In the genomic region with DNA sequence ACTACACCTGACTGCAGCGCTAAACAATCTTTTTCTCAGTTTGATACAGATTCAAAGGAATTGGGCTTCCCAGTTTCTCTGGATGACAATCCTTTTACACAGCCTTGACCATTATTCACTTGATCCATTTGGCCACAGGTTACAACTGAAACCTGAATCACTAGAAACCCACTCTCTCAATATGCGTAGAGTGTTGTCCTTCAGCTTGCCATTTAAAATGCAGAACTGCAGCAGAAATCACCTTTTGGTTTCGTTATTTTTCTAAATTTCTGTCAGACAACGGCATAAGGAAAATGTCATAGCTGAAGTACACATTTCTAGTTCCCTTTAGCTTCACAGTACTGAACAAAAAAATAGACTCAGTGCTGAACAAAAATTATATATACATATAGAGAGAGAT, we compare ENCODE assay signal across 26 cellular contexts.
DNase-seq lines count a peak whose midpoint lies in the region; ATAC-seq, FAIRE-seq and TF ChIP-seq lines count a peak whose summit lies in the region.
"Had no signal": no experiment of that assay in that cellular context is flagged by ENCODE, and none has a peak within 500 bp of the region (broad histone marks: within the 10 kb centered on the region; RNA-seq: fewer than 3 reads in every experiment).

No MANE protein-coding gene starts in this region.

- no peaks in the 10 kb centered on the region for H3K27me3 Mint-ChIP-seq in activated CD4-positive, alpha-beta T cell treated with anti-CD3 and anti-CD28 coated beads for 36 hours
- H3K27me3 Mint-ChIP-seq: CD4-positive, alpha-beta T cell had no signal

- H3K4me2 ChIP-seq in OCI-LY3 (ENCODE audit: low read length) = peak overlapping the region; percentile 56
- H3K4me2 ChIP-seq: A549; BLaER1 treated with 17β-estradiol and CSF1 and Interleukin-3, amounts not matched to agents 10 nM and 100 nM had no signal

- H3K9me3 ChIP-seq in OCI-LY3 (ENCODE audit: insufficient read depth, low read length) = no peaks in the 10 kb centered on the region
- H3K9me3 ChIP-seq: A549; BE2C; BLaER1 treated with 17β-estradiol and CSF1 and Interleukin-3, amounts not matched to agents 10 nM and 100 nM had no signal

- TF ChIP-seq CTCF in OCI-LY3 (IDR thresholded peaks at IDR 0.05; ENCODE audit: low read depth, low read length) = no peak

- H3K4me3 ChIP-seq in OCI-LY3 (ENCODE audit: low read length) = peak overlapping the region; percentile 58
- H3K4me3 ChIP-seq: A549; BLaER1 treated with 17β-estradiol and CSF1 and Interleukin-3, amounts not matched to agents 10 nM and 100 nM; GM23248 had no signal

- FAIRE-seq in GM12892 (lab: Jason Lieb, UNC) = peak; percentile 73
- FAIRE-seq: A549, D721Med, GM18507, GM19239, H1 had no signal

- peak overlapping the region; percentile 11; the same call in 1 of the 2 replicates for H3K9ac ChIP-seq in OCI-LY3 (ENCODE audit: low read length)
- H3K9ac ChIP-seq: BLaER1 treated with 17β-estradiol and CSF1 and Interleukin-3, amounts not matched to agents 10 nM and 100 nM; GM23248 had no signal

- H3K27me3 ChIP-seq in OCI-LY3 (ENCODE audit: low read depth, low read length) = no peaks in the 10 kb centered on the region
- H3K27me3 ChIP-seq: BE2C; BLaER1 treated with 17β-estradiol and CSF1 and Interleukin-3, amounts not matched to agents 10 nM and 100 nM had no signal

- 0 out of 2 replicates have a peak overlapping the region, but pooled peaks have one; percentile 30 for H2AFZ ChIP-seq in OCI-LY3 (ENCODE audit: low read depth, low read length)
- H2AFZ ChIP-seq: GM23248 had no signal

- POLR2A ChIA-PET in activated CD4-positive, alpha-beta T cell treated with anti-CD3 and anti-CD28 coated beads for 36 hours (lab: Charles Lee) = no interaction called here

- H3K27ac ChIP-seq in OCI-LY3 (ENCODE audit: low read length) = no peak overlapping the region
- H3K27ac ChIP-seq: A549; BLaER1 treated with 17β-estradiol and CSF1 and Interleukin-3, amounts not matched to agents 10 nM and 100 nM; GM23248 had no signal

- ATAC-seq in HG02798 (IDR thresholded peaks at IDR 0.05; ENCODE audit: poor library complexity, unreplicated experiment) = peak; percentile 44
- no peak for ATAC-seq in activated CD4-positive, alpha-beta T cell treated with anti-CD3 and anti-CD28 coated beads for 36 hours
- ATAC-seq in GM18498 (IDR thresholded peaks at IDR 0.05; ENCODE audit: unreplicated experiment) = no peak
- ATAC-seq: A549 had no signal

- H3K36me3 ChIP-seq in OCI-LY3 (replicated peaks; ENCODE audit: low read depth, low read length) = no peaks in the 10 kb centered on the region
- H3K36me3 ChIP-seq: BE2C; BLaER1 treated with 17β-estradiol and CSF1 and Interleukin-3, amounts not matched to agents 10 nM and 100 nM had no signal

- no peak for TF ChIP-seq POLR2A in GM12892 (IDR thresholded peaks at IDR 0.05; ENCODE audit: low read depth, low read length)

- H4K20me1 ChIP-seq in OCI-LY3 (ENCODE audit: insufficient read depth, low read length) = no peaks in the 10 kb centered on the region
- H4K20me1 ChIP-seq: BLaER1 treated with 17β-estradiol and CSF1 and Interleukin-3, amounts not matched to agents 10 nM and 100 nM had no signal

- CTCF ChIA-PET in activated CD4-positive, alpha-beta T cell treated with anti-CD3 and anti-CD28 coated beads for 36 hours (lab: Charles Lee) = no interaction called here

- no peak overlapping the region for H3K4me3 Mint-ChIP-seq in activated CD4-positive, alpha-beta T cell treated with anti-CD3 and anti-CD28 coated beads for 36 hours
- H3K4me3 Mint-ChIP-seq: CD14-positive monocyte; CD4-positive, alpha-beta T cell had no signal

- H3K4me1 ChIP-seq in OCI-LY3 (ENCODE audit: low read length) = peaks cover 11% of the 10 kb centered on the region
- H3K4me1 ChIP-seq: A549; BLaER1 treated with 17β-estradiol and CSF1 and Interleukin-3, amounts not matched to agents 10 nM and 100 nM had no signal

- H3K79me2 ChIP-seq in OCI-LY3 (ENCODE audit: low read length) = no peaks in the 10 kb centered on the region

- H3K9me3 Mint-ChIP-seq in activated CD4-positive, alpha-beta T cell treated with anti-CD3 and anti-CD28 coated beads for 36 hours (ENCODE audit: low read depth) = no peaks in the 10 kb centered on the region

- intact Hi-C loops in activated CD4-positive, alpha-beta T cell treated with anti-CD3 and anti-CD28 coated beads for 36 hours (cut with DNase I, micrococcal nuclease) = no loop called here

- DNase-seq in GM12892 (ENCODE audit: insufficient read length) (no peak), amygdala (lab: John Stamatoyannopoulos, UW) (no peak)
- no peak for DNase-seq in activated CD4-positive, alpha-beta T cell treated with anti-CD3 and anti-CD28 coated beads for 36 hours
- DNase-seq: 8988T; ACHN; AML-193; BE2C; CD4-positive, alpha-beta T cell; CD8-positive, alpha-beta memory T cell; DMS 273 treated with DMSO at 0.1 percent for 48 hours; DMS79; EL; GDM1; GM23248; H7; HCEC 1CT had no signal

- no peaks in the 10 kb centered on the region for H3K4me1 Mint-ChIP-seq in activated CD4-positive, alpha-beta T cell treated with anti-CD3 and anti-CD28 coated beads for 36 hours
- H3K4me1 Mint-ChIP-seq: CD14-positive monocyte; CD8-positive, alpha-beta memory T cell had no signal

- no peak overlapping the region for H3K27ac Mint-ChIP-seq in activated CD4-positive, alpha-beta T cell treated with anti-CD3 and anti-CD28 coated beads for 36 hours
- H3K27ac Mint-ChIP-seq: CD14-positive monocyte; CD4-positive, alpha-beta T cell; CD8-positive, alpha-beta memory T cell had no signal

- H3K36me3 Mint-ChIP-seq in activated CD4-positive, alpha-beta T cell treated with anti-CD3 and anti-CD28 coated beads for 36 hours (ENCODE audit: low read depth) = no peaks in the 10 kb centered on the region
- H3K36me3 Mint-ChIP-seq: CD14-positive monocyte; CD8-positive, alpha-beta memory T cell had no signal
